Comparison of ENCODE assay signal across 31 cellular contexts in the genomic region with DNA sequence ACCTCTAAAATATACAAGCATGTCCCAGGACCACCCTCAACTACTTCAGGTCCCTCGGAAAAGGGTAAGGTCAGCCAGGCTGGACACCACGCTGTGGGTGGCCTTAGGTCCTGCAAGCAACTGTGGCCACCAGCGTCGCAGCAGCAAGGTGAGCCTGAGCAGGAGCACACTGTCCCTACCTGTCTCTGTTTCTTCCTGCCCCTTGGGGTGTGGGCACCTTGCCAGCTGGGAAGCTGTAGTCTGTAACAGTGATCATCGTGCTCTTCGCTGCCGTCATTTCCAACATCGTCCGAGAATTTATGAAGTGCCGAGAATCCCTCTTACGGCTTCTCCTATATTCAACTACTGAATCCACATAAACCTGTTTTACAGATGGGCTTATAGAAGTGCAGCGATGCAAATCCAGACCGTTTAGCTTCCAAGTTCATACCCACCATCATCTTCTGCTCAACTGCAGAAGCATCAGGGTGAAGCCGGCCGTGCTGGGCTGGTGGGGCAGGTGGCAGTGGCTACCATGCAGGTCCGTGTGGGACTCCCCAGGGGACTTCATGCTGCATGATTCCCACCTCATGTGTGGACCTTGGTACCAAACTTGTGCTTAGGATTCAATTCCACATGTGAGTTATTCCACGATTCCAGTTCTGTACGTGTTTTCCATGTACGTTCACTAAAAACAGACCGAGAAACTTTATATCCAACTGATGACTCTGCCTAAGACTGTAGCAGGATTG.
DNase-seq lines count a peak whose midpoint lies in the region; ATAC-seq, FAIRE-seq and TF ChIP-seq lines count a peak whose summit lies in the region.
"Had no signal": no experiment of that assay in that cellular context is flagged by ENCODE, and none has a peak within 500 bp of the region (broad histone marks: within the 10 kb centered on the region; RNA-seq: fewer than 3 reads in every experiment).

No MANE protein-coding gene starts in this region.

- no peak overlapping the region for H2AK5ac ChIP-seq in H9 (ENCODE audit: insufficient read length, low read length)
- H2AK5ac ChIP-seq in H1 (ENCODE audit: low read depth, low read length): no peak overlapping the region

- no peak overlapping the region for H3K27ac Mint-ChIP-seq in H9
- peak overlapping the region; percentile 43 for H3K27ac Mint-ChIP-seq in neural progenitor cell

- H3K23ac ChIP-seq in H9 (ENCODE audit: insufficient read length, low read depth, low read length): no peak overlapping the region
- H3K23ac ChIP-seq in H1 (ENCODE audit: insufficient read length): no peak overlapping the region

- ATAC-seq in HepG2 (no peak), GM21619 (IDR thresholded peaks at IDR 0.05; ENCODE audit: unreplicated experiment) (no peak)

- H3K27me3 ChIP-seq in BLaER1 (no peaks in the 10 kb centered on the region), H9 (ENCODE audit: insufficient read depth, low read length) (no peaks in the 10 kb centered on the region), H1 (replicated peaks in 1 of 4; ENCODE audit: control insufficient read depth in 3 of 4, extremely low read depth in 1 of 4, insufficient read depth in 3 of 4, low read length in 3 of 4) (no peaks in the 10 kb centered on the region; a peak in 1 of 7 replicates), neural progenitor cell (no peaks in the 10 kb centered on the region), HepG2 (ENCODE audit: control insufficient read depth in 1 of 2, insufficient read depth in 2 of 2, low read length in 2 of 2) (peaks cover 1 to 22% of the 10 kb centered on the region in 2 experiments; a peak in 4 of 5 replicates)
- H3K27me3 ChIP-seq: MG63, SJSA1 had no signal

- H3K9me3 ChIP-seq in BLaER1: peaks cover 18% of the 10 kb centered on the region
- no peaks in the 10 kb centered on the region for H3K9me3 ChIP-seq in H9 (ENCODE audit: control insufficient read depth, low read depth, low read length)
- no peaks in the 10 kb centered on the region; a peak in 1 of 4 replicates for H3K9me3 ChIP-seq in H1 (ENCODE audit: insufficient read depth in 2 of 2, low read depth in 1 of 2, low read length in 1 of 2)
- H3K9me3 ChIP-seq in neural progenitor cell (ENCODE audit: low read depth): no peaks in the 10 kb centered on the region
- no peaks in the 10 kb centered on the region for H3K9me3 ChIP-seq in HepG2 (ENCODE audit: low read length)
- H3K9me3 ChIP-seq: SJSA1 had no signal

- BruUV-seq in HepG2 (replicated peaks; lab: Mats Ljungman, UMichigan): no TSS peak

- CTCF ChIA-PET in H1 (lab: Charles Lee; ENCODE audit: partially characterized antibody): interaction anchor here (0.5 kb wide), 1 partner anchor 14 kb away, joined by 4 read pairs; no protein-coding TSS in a partner anchor
- CTCF ChIA-PET in HepG2 (lab: Yijun Ruan, JAX; ENCODE audit: low intra/inter-chr PET ratio, low total read pairs): no interaction called here

- H3K14ac ChIP-seq in H9 (ENCODE audit: insufficient read depth, low read length) (no peak overlapping the region), H1 (ENCODE audit: insufficient read length) (no peak overlapping the region)

- H4K91ac ChIP-seq in H9 (ENCODE audit: insufficient read length, low read depth, low read length): no peak overlapping the region
- H4K91ac ChIP-seq in H1 (replicated peaks; ENCODE audit: insufficient read length, low read length): peak overlapping the region; percentile 35

- H4K5ac ChIP-seq in H9 (ENCODE audit: insufficient read length, low read depth, low read length): no peak overlapping the region
- no peak overlapping the region for H4K5ac ChIP-seq in H1 (ENCODE audit: insufficient read length, low read depth, low read length)

- H3K4me3 Mint-ChIP-seq in H9: no peak overlapping the region
- H3K4me3 Mint-ChIP-seq in neural progenitor cell: no peak overlapping the region
- H3K4me3 Mint-ChIP-seq: CD4-positive, alpha-beta memory T cell had no signal

- TF ChIP-seq POLR2A in H1 (IDR thresholded peaks at IDR 0.05; ENCODE audit: control extremely low read depth in 1 of 2, low read depth in 2 of 2, low read length in 2 of 2) (no peak), HepG2 (IDR thresholded peaks at IDR 0.05; ENCODE audit: insufficient read depth in 1 of 2, low read depth in 2 of 2, low read length in 2 of 2) (no peak)

- TF ChIP-seq EP300 in H1 (IDR thresholded peaks at IDR 0.05; ENCODE audit: borderline replicate concordance in 1 of 2, low read depth in 2 of 2, low read length in 2 of 2): no peak
- no peak for TF ChIP-seq EP300 in HepG2 (IDR thresholded peaks at IDR 0.05; ENCODE audit: low read depth in 2 of 2, low read length in 2 of 2)
- no peak for TF ChIP-seq EP300 in HepG2 (CRISPR knock-in tag; IDR thresholded peaks at IDR 0.05; ENCODE audit: borderline replicate concordance)

- no peaks in the 10 kb centered on the region for H3K36me3 Mint-ChIP-seq in H9 (ENCODE audit: insufficient read depth in 1 of 3, low read depth in 3 of 3)
- no peaks in the 10 kb centered on the region for H3K36me3 Mint-ChIP-seq in neural progenitor cell
- H3K36me3 Mint-ChIP-seq: CD4-positive, alpha-beta memory T cell had no signal

- intact Hi-C loops in HepG2 (cut with micrococcal nuclease; ENCODE audit: unreplicated experiment): loop anchor here (5.0 kb wide), 1 partner anchor 273 kb away; no protein-coding TSS in a partner anchor

- TF ChIP-seq RAD21 in H1 (IDR thresholded peaks at IDR 0.05 in 1 of 2, conservative IDR thresholded peaks at IDR 0.05 in 1 of 2; ENCODE audit: low read depth in 2 of 2, low read length in 2 of 2) (no peak), HepG2 (CRISPR knock-in tag; IDR thresholded peaks at IDR 0.05) (no peak)

- H2BK12ac ChIP-seq in H9 (ENCODE audit: insufficient read length, low read depth, low read length) (no peak overlapping the region), H1 (ENCODE audit: low read depth, low read length) (no peak overlapping the region)

- H4K8ac ChIP-seq in H9 (replicated peaks; ENCODE audit: insufficient read length, low read depth, low read length): no peak overlapping the region
- peak overlapping the region; percentile 62; the same call in 1 of the 2 replicates for H4K8ac ChIP-seq in H1 (ENCODE audit: extremely low read depth, insufficient read depth, low read length)

- H3K4me1 ChIP-seq in BLaER1 (peaks cover 75% of the 10 kb centered on the region), H9 (ENCODE audit: insufficient read depth, low read length) (peaks cover 11% of the 10 kb centered on the region; the same call in 1 of the 2 replicates), H1 (replicated peaks in 1 of 4; ENCODE audit: control insufficient read depth in 3 of 4, insufficient read depth in 4 of 4, low read length in 3 of 4) (peaks cover 2 to 18% (median 14%) of the 10 kb centered on the region in 4 experiments; a peak in 6 of 7 replicates), neural progenitor cell (no peaks in the 10 kb centered on the region), HepG2 (ENCODE audit: insufficient read depth, low read length) (no peaks in the 10 kb centered on the region)
- H3K4me1 ChIP-seq: Caco-2, SJSA1 had no signal

- H2AFZ ChIP-seq in H9 (ENCODE audit: low read length) (no peak overlapping the region), H1 (ENCODE audit: low read length) (no peak overlapping the region), neural progenitor cell (replicated peaks) (no peak overlapping the region), HepG2 (ENCODE audit: low read length) (no peak overlapping the region)

- DNase-seq in H9 (peak; percentile 10), H1 (ENCODE audit: low read depth in 1 of 2, low spot score in 2 of 2) (no peak), neural progenitor cell (ENCODE audit: low spot score) (no peak), NCI-H1105 (lab: John Stamatoyannopoulos, UW) (no peak), HepG2 (ENCODE audit: low spot score) (no peak), AG08396 (ENCODE audit: low spot score) (no peak)
- DNase-seq: 8988T; ACHN; C1 segment of cervical spinal cord; Caco-2; CD4-positive, alpha-beta memory T cell; DMS 273 treated with DMSO at 0.1 percent for 48 hours; DMS79; EL; GF-D8; KG1; MG63; NCI-H1417; NCI-H1694 treated with DMSO at 0.1 percent for 48 hours; NCI-H2081; NCI-H226; NCI-H510A; NCI-H69; Right ventricle myocardium superior; RPMI8226 had no signal

- H3K79me2 ChIP-seq in H9 (ENCODE audit: insufficient read depth, low read length): no peaks in the 10 kb centered on the region
- no peaks in the 10 kb centered on the region for H3K79me2 ChIP-seq in H1 (ENCODE audit: control insufficient read depth in 1 of 2, insufficient read depth in 2 of 2, low read length in 2 of 2)
- no peaks in the 10 kb centered on the region for H3K79me2 ChIP-seq in neural progenitor cell (ENCODE audit: low read depth)
- no peaks in the 10 kb centered on the region for H3K79me2 ChIP-seq in HepG2 (ENCODE audit: insufficient read depth, low read length)

- H3K4me1 Mint-ChIP-seq in H9 (peaks cover 30 to 35% of the 10 kb centered on the region in 2 experiments), neural progenitor cell (peaks cover 45% of the 10 kb centered on the region)

- H3K18ac ChIP-seq in H9 (ENCODE audit: insufficient read length, low read depth, low read length): no peak overlapping the region
- no peak overlapping the region for H3K18ac ChIP-seq in H1 (ENCODE audit: extremely low read depth, low read length)

- no peaks in the 10 kb centered on the region for H3F3A ChIP-seq in neural progenitor cell (ENCODE audit: low read depth)

- H3T11ph ChIP-seq in H9 (ENCODE audit: low read length): no peak overlapping the region

- H2BK5ac ChIP-seq in H9 (ENCODE audit: insufficient read length, low read length): no peak overlapping the region
- no peak overlapping the region for H2BK5ac ChIP-seq in H1 (ENCODE audit: low read depth, low read length)

- H4K20me1 ChIP-seq in BLaER1 (no peaks in the 10 kb centered on the region), H9 (ENCODE audit: control insufficient read depth, insufficient read depth, insufficient read length) (no peaks in the 10 kb centered on the region), H1 (replicated peaks in 1 of 2; ENCODE audit: control insufficient read depth in 1 of 2, insufficient read depth in 2 of 2, low read length in 2 of 2) (peaks cover 0 to 5% of the 10 kb centered on the region in 2 experiments), neural progenitor cell (ENCODE audit: low read depth) (no peaks in the 10 kb centered on the region), HepG2 (ENCODE audit: insufficient read depth, low read length) (no peaks in the 10 kb centered on the region)

- H3K4me2 ChIP-seq in BLaER1 (peak overlapping the region; percentile 88), H9 (ENCODE audit: insufficient read depth, insufficient read length, low read length) (no peak overlapping the region), H1 (ENCODE audit: insufficient read depth in 1 of 2, low read depth in 2 of 2, low read length in 2 of 2) (no peak overlapping the region), neural progenitor cell (no peak overlapping the region), HepG2 (ENCODE audit: low read depth, low read length) (no peak overlapping the region)

- H3K27ac ChIP-seq in BLaER1: peak overlapping the region; percentile 73
- no peak overlapping the region for H3K27ac ChIP-seq in H9 (ENCODE audit: insufficient read length, low read depth, low read length)
- H3K27ac ChIP-seq in H1 (ENCODE audit: low read depth, low read length): no peak overlapping the region
- H3K27ac ChIP-seq in neural progenitor cell: no peak overlapping the region
- H3K27ac ChIP-seq in HepG2 (ENCODE audit: extremely low read length, insufficient read depth, low read length): no peak overlapping the region
- H3K27ac ChIP-seq: SJSA1 had no signal

- FAIRE-seq in H1 (lab: Jason Lieb, UNC) (no peak), HepG2 (lab: Jason Lieb, UNC) (no peak)
- FAIRE-seq: GM12891, H54, HTR-8/SVneo had no signal

- H2BK15ac ChIP-seq in H9 (ENCODE audit: low read depth, low read length): no peak overlapping the region
- H2BK15ac ChIP-seq in H1 (ENCODE audit: low read length): 0 out of 2 replicates have a peak overlapping the region, but pooled peaks have one; percentile 36

- no peaks in the 10 kb centered on the region for H3K23me2 ChIP-seq in H9 (ENCODE audit: insufficient read length, low read depth, low read length, poor library complexity, severe bottlenecking)
- peaks cover 6% of the 10 kb centered on the region; the same call in 1 of the 2 replicates for H3K23me2 ChIP-seq in H1 (ENCODE audit: low read depth, low read length)

- in situ Hi-C loops in HepG2 (cut with HindIII; ENCODE audit: extremely low pct_ligation_motif_present, low pct_unique_long_range_greater_than_20kb): no loop called here

- H3K4ac ChIP-seq in H9 (ENCODE audit: low read depth, low read length) (no peak overlapping the region), H1 (replicated peaks; ENCODE audit: insufficient read length, low read depth, low read length) (no peak overlapping the region)

- H3K27me3 Mint-ChIP-seq in H9 (ENCODE audit: low read depth) (peaks cover 10% of the 10 kb centered on the region), neural progenitor cell (ENCODE audit: insufficient read depth, low read depth) (peaks cover 16% of the 10 kb centered on the region)

- WGBS in H9 (ENCODE audit: extremely low coverage, insufficient read length, low lambda C conversion rate): no CpG with 5 or more reads among the region's 20 CpGs
- 91% methylated on average over 20 of the region's 20 CpGs; no CpG with 5 or more reads in 1 of the 2 experiments for WGBS in H1 (ENCODE audit: extremely low coverage in 1 of 2, insufficient coverage in 1 of 2, insufficient read length in 1 of 2, insufficient replicate concordance in 2 of 2, low coverage in 1 of 2, low lambda C conversion rate in 2 of 2, missing lambda C conversion rate in 1 of 2), 2 experiments
- 48% methylated on average over 19 of the region's 20 CpGs for WGBS in HepG2 (ENCODE audit: low lambda C conversion rate)

- H3K9me3 Mint-ChIP-seq in H9 (peaks cover 0 to 2% of the 10 kb centered on the region in 2 experiments; a peak in 2 of 5 replicates), neural progenitor cell (peaks cover 3% of the 10 kb centered on the region)

- H3K36me3 ChIP-seq in BLaER1: no peaks in the 10 kb centered on the region
- no peaks in the 10 kb centered on the region for H3K36me3 ChIP-seq in H1 (ENCODE audit: control insufficient read depth in 2 of 4, insufficient read depth in 4 of 4, low read length in 3 of 4)
- H3K36me3 ChIP-seq in neural progenitor cell: no peaks in the 10 kb centered on the region
- H3K36me3 ChIP-seq in HepG2 (replicated peaks in 1 of 2; ENCODE audit: control insufficient read depth in 1 of 2, insufficient read depth in 2 of 2, low read length in 2 of 2): no peaks in the 10 kb centered on the region
- H3K36me3 ChIP-seq: MG63, SJSA1 had no signal

- no peak overlapping the region for H2BK20ac ChIP-seq in H9 (ENCODE audit: low read depth, low read length, poor library complexity, severe bottlenecking)
- H2BK20ac ChIP-seq in H1 (ENCODE audit: low read length): no peak overlapping the region

- TF ChIP-seq CTCF in H9 (conservative IDR thresholded peaks at IDR 0.05) (no peak), H1 (IDR thresholded peaks at IDR 0.05; ENCODE audit: control extremely low read depth in 1 of 3, insufficient read depth in 1 of 3, low read depth in 1 of 3, low read length in 3 of 3) (no peak), neural progenitor cell (IDR thresholded peaks at IDR 0.05) (no peak), HepG2 (CRISPR knock-in tag; IDR thresholded peaks at IDR 0.05) (no peak)

- H2BK120ac ChIP-seq in H9 (ENCODE audit: low read depth, low read length, poor library complexity, severe bottlenecking) (no peak overlapping the region), H1 (replicated peaks; ENCODE audit: low read depth, low read length) (no peak overlapping the region)

- H3K79me1 ChIP-seq in H9 (ENCODE audit: insufficient read depth, low read depth, low read length, poor library complexity, severe bottlenecking) (no peaks in the 10 kb centered on the region), H1 (ENCODE audit: low read depth, low read length) (no peaks in the 10 kb centered on the region)

- POLR2A ChIA-PET in H1 (lab: Charles Lee; ENCODE audit: partially characterized antibody) (no interaction called here), HepG2 (lab: Yijun Ruan, JAX) (no interaction called here)

- H3K9ac ChIP-seq in BLaER1 (peak overlapping the region; percentile 49), H9 (ENCODE audit: extremely low read depth, insufficient read length, low read length) (no peak overlapping the region), H1 (replicated peaks in 1 of 4; ENCODE audit: extremely low read depth in 1 of 4, low read depth in 3 of 4, low read length in 3 of 4) (no peak overlapping the region), neural progenitor cell (no peak overlapping the region), HepG2 (ENCODE audit: insufficient read depth, low read depth, low read length) (no peak overlapping the region)

- H3K56ac ChIP-seq in H9 (ENCODE audit: insufficient read length, low read depth, low read length) (no peak overlapping the region), H1 (replicated peaks; ENCODE audit: insufficient read length, low read depth, low read length) (no peak overlapping the region)

- H3K4me3 ChIP-seq in BLaER1 (no peak overlapping the region), H1 (ENCODE audit: extremely low read depth in 1 of 4, insufficient read depth in 2 of 4, low read depth in 3 of 4, low read length in 4 of 4) (no peak overlapping the region), neural progenitor cell (no peak overlapping the region), HepG2 (replicated peaks in 1 of 3; ENCODE audit: insufficient read depth in 1 of 3, low read depth in 2 of 3, low read length in 3 of 3) (no peak overlapping the region)
- H3K4me3 ChIP-seq: MG63, SJSA1 had no signal
